In the genomic region with DNA sequence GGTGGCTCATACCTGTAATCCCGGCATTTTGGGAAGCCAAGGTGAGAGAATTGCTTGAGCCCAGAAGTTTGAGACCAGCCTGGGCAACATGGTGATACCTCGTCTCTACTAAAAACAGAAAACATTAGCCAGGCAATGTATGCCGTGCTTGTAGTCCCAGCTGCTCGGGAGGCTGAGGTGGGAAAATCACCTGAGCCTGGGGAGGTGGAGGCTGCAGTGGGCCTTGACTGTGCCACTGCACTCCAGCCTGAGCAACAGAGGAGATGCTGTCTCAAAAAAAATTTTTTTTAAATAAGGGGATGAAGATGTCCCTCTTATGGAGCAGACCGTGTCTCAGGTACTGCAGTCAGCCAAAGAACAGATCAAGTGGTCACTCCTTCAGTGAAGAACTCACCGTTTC, we compare ENCODE assay signal across 37 cellular contexts. TPM values are rescaled to one million over a fixed set of nuclear protein-coding genes. Genes with fewer than 3 reads are reported as not detected.
"Had no signal": no experiment of that assay in that cellular context is flagged by ENCODE, and none has a peak within 500 bp of the region (broad histone marks: within the 10 kb centered on the region; RNA-seq: fewer than 3 reads in every experiment).

No MANE protein-coding gene starts in this region.

- H3K27me3 Mint-ChIP-seq: activated CD4-positive, alpha-beta memory T cell treated with anti-CD3 and anti-CD28 coated beads, Interleukin-2, amount 10 ng/mL, durations not matched to agents 7 days and 5 days; effector memory CD8-positive, alpha-beta T cell; T-helper 17 cell had no signal

- H3K27ac Mint-ChIP-seq: activated CD4-positive, alpha-beta memory T cell treated with anti-CD3 and anti-CD28 coated beads, Interleukin-2, amount 10 ng/mL, durations not matched to agents 7 days and 5 days; activated CD4-positive, alpha-beta T cell treated with anti-CD3 and anti-CD28 coated beads, Interleukin-2, amount 10 ng/mL, durations not matched to agents 7 days and 5 days; activated naive CD4-positive, alpha-beta T cell treated with anti-CD3 and anti-CD28 coated beads, Interleukin-2, amount 50 U/mL, for 72 hours; activated T-cell treated with anti-CD3 and anti-CD28 coated beads, Interleukin-2, amount 50 U/mL, for 24 hours; activated T-cell treated with anti-CD3 and anti-CD28 coated beads, Interleukin-2, amount 50 U/mL, for 72 hours; brain; T-helper 17 cell; WTC11 had no signal

- H3K4me3 Mint-ChIP-seq: activated CD4-positive, alpha-beta memory T cell treated with anti-CD3 and anti-CD28 coated beads, Interleukin-2, amount 10 ng/mL, durations not matched to agents 7 days and 5 days; activated CD4-positive, alpha-beta T cell treated with anti-CD3 and anti-CD28 coated beads, Interleukin-2, amount 10 ng/mL, durations not matched to agents 7 days and 5 days; activated naive CD4-positive, alpha-beta T cell treated with anti-CD3 and anti-CD28 coated beads, Interleukin-2, amount 10 ng/mL, durations not matched to agents 7 days and 5 days; activated T-cell treated with anti-CD3 and anti-CD28 coated beads, Interleukin-2, amount 50 U/mL, for 24 hours; activated T-cell treated with anti-CD3 and anti-CD28 coated beads, Interleukin-2, amount 50 U/mL, for 72 hours; brain; effector memory CD8-positive, alpha-beta T cell; T-helper 17 cell; WTC11 had no signal

- H3K36me3 Mint-ChIP-seq: activated naive CD4-positive, alpha-beta T cell treated with anti-CD3 and anti-CD28 coated beads, Interleukin-2, amount 10 ng/mL, durations not matched to agents 7 days and 5 days; activated naive CD4-positive, alpha-beta T cell treated with anti-CD3 and anti-CD28 coated beads, Interleukin-2, amount 50 U/mL, for 72 hours; activated naive CD8-positive, alpha-beta T cell treated with anti-CD3 and anti-CD28 coated beads, Interleukin-2, amount 10 ng/mL, durations not matched to agents 7 days and 5 days; brain; WTC11 had no signal

- H3K4me3 ChIP-seq: ascending aorta, breast epithelium, cardiac muscle cell, esophagus squamous epithelium, gastroesophageal sphincter, heart right ventricle had no signal

- DNase-seq: activated CD4-positive, alpha-beta memory T cell treated with anti-CD3 and anti-CD28 coated beads, Interleukin-2, amount 10 ng/mL, durations not matched to agents 7 days and 5 days; activated CD4-positive, alpha-beta T cell treated with anti-CD3 and anti-CD28 coated beads for 1 hour; activated CD4-positive, alpha-beta T cell treated with anti-CD3 and anti-CD28 coated beads for 4 hours; activated CD4-positive, alpha-beta T cell treated with anti-CD3 and anti-CD28 coated beads, Interleukin-2, amount 10 ng/mL, durations not matched to agents 7 days and 5 days; activated CD4-positive, alpha-beta T cell treated with anti-CD3 and anti-CD28 coated beads, Interleukin-2, amount 50 U/mL, for 4 hours; activated CD8-positive, alpha-beta memory T cell treated with anti-CD3 and anti-CD28 coated beads, Interleukin-2, amount 50 U/mL, for 48 hours; activated gamma-delta T cell; activated naive CD4-positive, alpha-beta T cell; activated naive CD4-positive, alpha-beta T cell treated with anti-CD3 and anti-CD28 coated beads, Interleukin-2, amount 10 ng/mL, durations not matched to agents 7 days and 5 days; activated naive CD8-positive, alpha-beta T cell treated with anti-CD3 and anti-CD28 coated beads, Interleukin-2, amount 10 ng/mL, durations not matched to agents 7 days and 5 days; activated T-cell treated with anti-CD3 and anti-CD28 coated beads for 4 hours; activated T-cell treated with anti-CD3 and anti-CD28 coated beads, Interleukin-2, amount 50 U/mL, for 24 hours; activated T-cell treated with anti-CD3 and anti-CD28 coated beads, Interleukin-2, amount 50 U/mL, for 72 hours; central memory CD4-positive, alpha-beta T cell; cerebellar nuclear complex; cortex of kidney; dermis blood vessel endothelial cell; effector CD4-positive, alpha-beta T cell; effector memory CD8-positive, alpha-beta T cell; esophagus squamous epithelium; foreskin melanocyte; heart right ventricle; T-helper 1 cell; T-helper 17 cell; T1000 had no signal

- H3K4me1 Mint-ChIP-seq: brain had no signal

- H3K36me3 ChIP-seq: ascending aorta, breast epithelium, cardiac muscle cell, esophagus squamous epithelium, gastroesophageal sphincter, heart right ventricle had no signal

- ATAC-seq: activated naive CD4-positive, alpha-beta T cell treated with anti-CD3 and anti-CD28 coated beads, Interleukin-2, amount 50 U/mL, for 72 hours; activated T-cell treated with anti-CD3 and anti-CD28 coated beads, Interleukin-2, amount 50 U/mL, for 72 hours; effector memory CD8-positive, alpha-beta T cell; gastroesophageal sphincter; heart right ventricle; T-helper 17 cell; WTC11 had no signal

- H3K4me1 ChIP-seq: ascending aorta, breast epithelium had no signal

- H3K27me3 ChIP-seq: ascending aorta, cardiac muscle cell, esophagus squamous epithelium, gastroesophageal sphincter, heart right ventricle had no signal

- H3K9me3 Mint-ChIP-seq: activated CD4-positive, alpha-beta memory T cell treated with anti-CD3 and anti-CD28 coated beads, Interleukin-2, amount 10 ng/mL, durations not matched to agents 7 days and 5 days; activated CD4-positive, alpha-beta T cell treated with anti-CD3 and anti-CD28 coated beads, Interleukin-2, amount 10 ng/mL, durations not matched to agents 7 days and 5 days; activated naive CD4-positive, alpha-beta T cell treated with anti-CD3 and anti-CD28 coated beads, Interleukin-2, amount 10 ng/mL, durations not matched to agents 7 days and 5 days; activated naive CD4-positive, alpha-beta T cell treated with anti-CD3 and anti-CD28 coated beads, Interleukin-2, amount 50 U/mL, for 72 hours; activated naive CD8-positive, alpha-beta T cell treated with anti-CD3 and anti-CD28 coated beads, Interleukin-2, amount 10 ng/mL, durations not matched to agents 7 days and 5 days; activated T-cell treated with anti-CD3 and anti-CD28 coated beads, Interleukin-2, amount 50 U/mL, for 24 hours; activated T-cell treated with anti-CD3 and anti-CD28 coated beads, Interleukin-2, amount 50 U/mL, for 72 hours; effector memory CD8-positive, alpha-beta T cell; WTC11 had no signal

- H3K27ac ChIP-seq: ascending aorta, breast epithelium, cardiac muscle cell, epithelial cell of prostate, esophagus squamous epithelium, gastroesophageal sphincter, heart right ventricle had no signal

RNA-seq across cellular contexts. Expression of a gene that starts 13.5 kb away (rescaled TPM):
- total RNA-seq: activated CD4-positive, alpha-beta memory T cell treated with anti-CD3 and anti-CD28 coated beads, Interleukin-2, amount 10 ng/mL, durations not matched to agents 7 days and 5 days; activated CD4-positive, alpha-beta T cell treated with anti-CD3 and anti-CD28 coated beads, Interleukin-2, amount 10 ng/mL, durations not matched to agents 7 days and 5 days; activated naive CD4-positive, alpha-beta T cell treated with anti-CD3 and anti-CD28 coated beads, Interleukin-2, amount 50 U/mL, for 72 hours; activated naive CD8-positive, alpha-beta T cell treated with anti-CD3 and anti-CD28 coated beads, Interleukin-2, amount 10 ng/mL, durations not matched to agents 7 days and 5 days; activated T-cell treated with anti-CD3 and anti-CD28 coated beads, Interleukin-2, amount 50 U/mL, for 72 hours; ascending aorta; cardiac muscle cell; dermis blood vessel endothelial cell; esophagus squamous epithelium; fibroblast of lung; fibroblast of villous mesenchyme; gastroesophageal sphincter; glomerular endothelial cell; heart right ventricle; T-helper 17 cell; WTC11 had no signal
- polyA plus RNA-seq: cardiac muscle cell, fibroblast of lung, heart right ventricle had no signal

RNA-seq across cellular contexts. Expression of a gene that starts 20.6 kb away (rescaled TPM):
- total RNA-seq: activated CD4-positive, alpha-beta memory T cell treated with anti-CD3 and anti-CD28 coated beads, Interleukin-2, amount 10 ng/mL, durations not matched to agents 7 days and 5 days; activated CD4-positive, alpha-beta T cell treated with anti-CD3 and anti-CD28 coated beads, Interleukin-2, amount 10 ng/mL, durations not matched to agents 7 days and 5 days; activated naive CD4-positive, alpha-beta T cell treated with anti-CD3 and anti-CD28 coated beads, Interleukin-2, amount 50 U/mL, for 72 hours; activated naive CD8-positive, alpha-beta T cell treated with anti-CD3 and anti-CD28 coated beads, Interleukin-2, amount 10 ng/mL, durations not matched to agents 7 days and 5 days; activated T-cell treated with anti-CD3 and anti-CD28 coated beads, Interleukin-2, amount 50 U/mL, for 72 hours; ascending aorta; cardiac muscle cell; dermis blood vessel endothelial cell; esophagus squamous epithelium; fibroblast of lung; fibroblast of villous mesenchyme; gastroesophageal sphincter; glomerular endothelial cell; heart right ventricle; T-helper 17 cell; WTC11 had no signal
- polyA plus RNA-seq: cardiac muscle cell, esophagus, fibroblast of lung, heart right ventricle had no signal

RNA-seq across cellular contexts. Expression of a gene that starts 47.8 kb away (rescaled TPM):
- total RNA-seq: activated CD4-positive, alpha-beta memory T cell treated with anti-CD3 and anti-CD28 coated beads, Interleukin-2, amount 10 ng/mL, durations not matched to agents 7 days and 5 days; activated CD4-positive, alpha-beta T cell treated with anti-CD3 and anti-CD28 coated beads, Interleukin-2, amount 10 ng/mL, durations not matched to agents 7 days and 5 days; activated naive CD4-positive, alpha-beta T cell treated with anti-CD3 and anti-CD28 coated beads, Interleukin-2, amount 50 U/mL, for 72 hours; activated T-cell treated with anti-CD3 and anti-CD28 coated beads, Interleukin-2, amount 50 U/mL, for 72 hours; ascending aorta; breast epithelium; cardiac muscle cell; dermis blood vessel endothelial cell; esophagus squamous epithelium; fibroblast of lung; fibroblast of villous mesenchyme; gastroesophageal sphincter; glomerular endothelial cell; heart right ventricle; T-helper 17 cell; WTC11 had no signal
- polyA plus RNA-seq: cardiac muscle cell, fibroblast of lung, heart right ventricle had no signal
